20 cellular contexts compared by ENCODE assay signal in the genomic region with DNA sequence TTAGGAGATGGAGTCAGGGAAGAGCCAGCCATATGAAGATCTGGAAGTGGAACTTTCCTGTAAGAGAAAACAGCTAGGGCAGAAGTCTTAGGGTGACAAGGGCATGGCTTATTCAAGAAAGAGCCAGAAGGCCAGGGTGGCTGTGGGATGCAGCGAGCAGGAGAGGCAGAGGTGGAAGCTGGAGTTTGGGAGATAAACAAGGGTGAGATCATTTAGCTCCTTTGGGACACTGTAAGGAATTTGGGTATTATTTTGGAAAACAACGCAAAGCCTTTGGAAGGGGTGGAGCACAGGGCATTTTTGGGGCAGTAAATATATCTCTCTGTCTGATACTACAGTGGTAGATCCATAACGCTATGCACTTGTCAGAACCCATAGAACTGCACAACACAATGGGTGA. TPM values are rescaled to one million over a fixed set of nuclear protein-coding genes. Genes with fewer than 3 reads are reported as not detected.
DNase-seq lines count a peak whose midpoint lies in the region; ATAC-seq and TF ChIP-seq lines count a peak whose summit lies in the region.
"Had no signal": no experiment of that assay in that cellular context is flagged by ENCODE, and none has a peak within 500 bp of the region (broad histone marks: within the 10 kb centered on the region; RNA-seq: fewer than 3 reads in every experiment).

No MANE protein-coding gene starts in this region.

- H3K27me3 ChIP-seq in adipocyte (replicated peaks; ENCODE audit: control insufficient read depth, insufficient read depth, low read length): no peaks in the 10 kb centered on the region
- H3K27me3 ChIP-seq in gastroesophageal sphincter: peaks cover 15% of the 10 kb centered on the region
- H3K27me3 ChIP-seq in smooth muscle cell (ENCODE audit: low read depth): no peaks in the 10 kb centered on the region
- no peaks in the 10 kb centered on the region for H3K27me3 ChIP-seq in upper lobe of left lung

- H2AFZ ChIP-seq in smooth muscle cell (ENCODE audit: low read depth): no peak overlapping the region

- H4K20me1 ChIP-seq in smooth muscle cell (ENCODE audit: low read depth): no peaks in the 10 kb centered on the region

- H3F3A ChIP-seq in smooth muscle cell (ENCODE audit: low read depth): peaks cover 11% of the 10 kb centered on the region

- H3K36me3 ChIP-seq in adipocyte (ENCODE audit: control insufficient read depth, insufficient read depth, low read length, severe bottlenecking) (no peaks in the 10 kb centered on the region), gastroesophageal sphincter (no peaks in the 10 kb centered on the region), smooth muscle cell (ENCODE audit: low read depth) (no peaks in the 10 kb centered on the region), upper lobe of left lung (no peaks in the 10 kb centered on the region)
- H3K36me3 ChIP-seq: SJCRH30 had no signal

- TF ChIP-seq EP300 in gastroesophageal sphincter (IDR thresholded peaks at IDR 0.05) (no peak), upper lobe of left lung (IDR thresholded peaks at IDR 0.05) (no peak)

- no peak for TF ChIP-seq POLR2A in gastroesophageal sphincter (IDR thresholded peaks at IDR 0.05)
- TF ChIP-seq POLR2A in upper lobe of left lung (IDR thresholded peaks at IDR 0.05): no peak

- no peaks in the 10 kb centered on the region for H3K79me2 ChIP-seq in smooth muscle cell (ENCODE audit: low read depth)

- WGBS in gastroesophageal sphincter (ENCODE audit: low coverage in 1 of 2), 2 donors: 81 to 95% methylated on average over 2 to 3 of the region's 3 CpGs
- WGBS in smooth muscle cell (ENCODE audit: low lambda C conversion rate): 96% methylated on average over 3 of the region's 3 CpGs
- WGBS in upper lobe of left lung, 2 donors: 91 to 96% methylated on average over 3 of the region's 3 CpGs

- peaks cover 44% of the 10 kb centered on the region for H3K4me1 ChIP-seq in adipocyte (ENCODE audit: control insufficient read depth, insufficient read depth, low read length)
- H3K4me1 ChIP-seq in gastroesophageal sphincter: peaks cover 0 to 19% (median 0%) of the 10 kb centered on the region in 3 donors
- H3K4me1 ChIP-seq in smooth muscle cell (ENCODE audit: low read depth): peaks cover 5% of the 10 kb centered on the region
- peaks cover 3 to 10% (median 6%) of the 10 kb centered on the region in 4 donors for H3K4me1 ChIP-seq in upper lobe of left lung
- H3K4me1 ChIP-seq: SJCRH30 had no signal

- H3K9ac ChIP-seq in adipocyte (ENCODE audit: low read length): peak overlapping the region; percentile 43
- no peak overlapping the region for H3K9ac ChIP-seq in smooth muscle cell (ENCODE audit: low read depth)

- no peak overlapping the region for H3K4me2 ChIP-seq in smooth muscle cell

- ATAC-seq in gastroesophageal sphincter: no peak
- ATAC-seq in upper lobe of left lung (ENCODE audit: low FRiP score in 2 of 2): no peak
- ATAC-seq in GM18511 (IDR thresholded peaks at IDR 0.05; ENCODE audit: unreplicated experiment): no peak
- ATAC-seq in HG02759 (IDR thresholded peaks at IDR 0.05; ENCODE audit: unreplicated experiment): no peak
- no peak for ATAC-seq in GM18498 (IDR thresholded peaks at IDR 0.05; ENCODE audit: unreplicated experiment)
- ATAC-seq: K562 had no signal

- no peak for DNase-seq in adipocyte (ENCODE audit: low read depth)
- no peak for DNase-seq in smooth muscle cell (lab: John Stamatoyannopoulos, UW; ENCODE audit: unreplicated experiment)
- no peak for DNase-seq in upper lobe of left lung
- DNase-seq: ACHN; Calu3; CD4-positive, CD25-positive, alpha-beta regulatory T cell; DMS53; HCEC 1CT; NCI-H1417 treated with DMSO at 0.1 percent for 48 hours; NCI-H2029 treated with DMSO at 0.1 percent for 48 hours; NCI-H2171 treated with DMSO at 0.1 percent for 48 hours; NCI-H446 treated with DMSO at 0.1 percent for 48 hours; NK-92 treated with Interleukin-12 subunit alpha and Interleukin-12 subunit beta, amount 100 ng/mL, for 24 hours; SJCRH30 had no signal

- H3K4me3 ChIP-seq in adipocyte (ENCODE audit: low read length) (no peak overlapping the region), gastroesophageal sphincter (no peak overlapping the region), smooth muscle cell (no peak overlapping the region), upper lobe of left lung (no peak overlapping the region)
- H3K4me3 ChIP-seq: K562, SJCRH30 had no signal

- peak overlapping the region in 3 of 4 donors; percentile 30 to 73 (median 70) for H3K27ac ChIP-seq in gastroesophageal sphincter
- peak overlapping the region; percentile 93 for H3K27ac ChIP-seq in smooth muscle cell (ENCODE audit: low read depth)
- peak overlapping the region; percentile 0 to 80 (median 65) for H3K27ac ChIP-seq in upper lobe of left lung
- H3K27ac ChIP-seq: SJCRH30 had no signal

- H3K9me3 ChIP-seq in adipocyte (ENCODE audit: control insufficient read depth, low read length) (no peaks in the 10 kb centered on the region), gastroesophageal sphincter (no peaks in the 10 kb centered on the region), smooth muscle cell (replicated peaks; ENCODE audit: low read depth) (no peaks in the 10 kb centered on the region), upper lobe of left lung (no peaks in the 10 kb centered on the region)
- H3K9me3 ChIP-seq: SJCRH30 had no signal

- TF ChIP-seq CTCF in gastroesophageal sphincter (IDR thresholded peaks at IDR 0.05) (no peak), smooth muscle cell (IDR thresholded peaks at IDR 0.05; ENCODE audit: borderline replicate concordance, insufficient read depth, poor library complexity, severe bottlenecking) (no peak), upper lobe of left lung (IDR thresholded peaks at IDR 0.05) (no peak)

RNA-seq across cellular contexts. Expression of gene IL16, which starts 5.0 kb away (rescaled TPM):
- total RNA-seq in gastroesophageal sphincter (10 to 100 TPM; 15.0 to 35.2 (median 23.6) TPM), smooth muscle cell (0.76 and 1.4 TPM in 2 replicates), upper lobe of left lung (100 to 1,000 TPM in 1 of 6 donors, 10 to 100 TPM in 5; 18.9 to 102 (median 31.8) TPM)
- 1.1 and 1.3 TPM in 2 replicates for polyA plus RNA-seq in smooth muscle cell
- total RNA-seq: Calu3 had no signal

RNA-seq across cellular contexts. Expression of gene CFAP161, which starts 57.6 kb away (rescaled TPM):
- under 1 TPM in 2 of 4 donors, not detected in 2; 0.40 to 0.57 TPM for total RNA-seq in gastroesophageal sphincter
- 0.94 and 0.99 TPM in 2 replicates for total RNA-seq in smooth muscle cell
- not detected in 2 replicates for polyA plus RNA-seq in smooth muscle cell
- 1 to 10 TPM; 1.2 to 9.0 (median 2.6) TPM for total RNA-seq in upper lobe of left lung
- total RNA-seq: Calu3, OCI-LY7, SJCRH30 had no signal
- polyA plus RNA-seq: CD4-positive, CD25-positive, alpha-beta regulatory T cell had no signal
